1 cellular context compared by ENCODE assay signal in the genomic region with DNA sequence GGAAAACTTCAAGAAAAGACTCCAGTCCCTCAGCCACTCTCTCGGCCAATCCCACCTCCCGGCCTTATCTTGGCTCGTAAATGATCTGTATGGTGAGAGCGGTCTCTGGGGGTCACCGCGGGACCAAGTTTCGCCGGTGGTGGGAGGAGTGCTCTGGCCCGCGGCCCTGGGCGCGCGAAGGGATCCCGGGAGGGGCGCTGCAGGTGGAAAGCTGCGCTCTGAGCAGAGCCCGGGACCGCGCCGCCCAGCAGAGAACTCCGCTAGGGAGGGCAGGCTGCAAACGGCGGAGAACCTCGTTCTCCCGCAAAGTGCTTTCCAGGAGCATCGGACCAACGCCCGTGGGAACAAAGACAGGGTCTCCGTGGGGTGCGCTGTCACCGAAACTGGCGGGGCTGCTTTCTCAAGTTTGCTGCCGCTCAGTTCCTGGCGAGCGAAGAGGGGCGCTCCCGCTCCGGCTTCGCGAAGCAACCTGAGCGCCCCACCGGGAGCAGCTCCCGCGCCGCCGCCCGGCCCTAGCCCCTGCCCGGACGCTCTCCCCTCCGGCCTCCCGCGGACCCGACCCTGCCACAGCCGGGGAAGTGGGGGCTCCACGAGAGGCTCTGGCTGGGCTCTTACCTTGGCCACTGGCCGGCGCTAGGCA.
TF ChIP-seq lines count a peak whose summit lies in the region.

No MANE protein-coding gene starts in this region.

TF ChIP-seq in HepG2, 621 proteins besides CTCF, POLR2A, EP300 and RAD21 (continued from another document and continues in another):
- TF ChIP-seq ATF6 (CRISPR knock-in tag; conservative IDR thresholded peaks at IDR 0.05) (no peak), AKAP8 (CRISPR knock-in tag; IDR thresholded peaks at IDR 0.05) (no peak), ZNF468 (CRISPR knock-in tag; IDR thresholded peaks at IDR 0.05) (no peak), SMAD3 (CRISPR knock-in tag; IDR thresholded peaks at IDR 0.05) (no peak), DNMT1 (CRISPR knock-in tag; IDR thresholded peaks at IDR 0.05) (peak; percentile 37; the same call in 1 of the 2 replicates), MIER2 (CRISPR knock-in tag; IDR thresholded peaks at IDR 0.05) (no peak), KLF6 (CRISPR knock-in tag; IDR thresholded peaks at IDR 0.05) (0 out of 2 replicates have a peak, but pooled peaks have one; percentile 21), PAX8 (CRISPR knock-in tag; IDR thresholded peaks at IDR 0.05; ENCODE audit: borderline replicate concordance) (no peak), NONO (IDR thresholded peaks at IDR 0.05) (no peak), NONO (CRISPR knock-in tag; conservative IDR thresholded peaks at IDR 0.05) (peak; percentile 55; the same call in 1 of the 2 replicates), AGO2 (optimal IDR thresholded peaks at IDR 0.05; ENCODE audit: low read depth, low read length) (no peak), GRHL1 (CRISPR knock-in tag; conservative IDR thresholded peaks at IDR 0.05) (no peak), WIZ (CRISPR knock-in tag; IDR thresholded peaks at IDR 0.05) (no peak), NFE2L1 (CRISPR knock-in tag; IDR thresholded peaks at IDR 0.05; ENCODE audit: borderline replicate concordance) (no peak), MYNN (CRISPR knock-in tag; IDR thresholded peaks at IDR 0.05; ENCODE audit: low read depth) (no peak), EHMT2 (IDR thresholded peaks at IDR 0.05; ENCODE audit: borderline replicate concordance, low read depth, low read length) (no peak), ZNF749 (CRISPR knock-in tag; IDR thresholded peaks at IDR 0.05; ENCODE audit: borderline replicate concordance) (no peak), TGIF2 (CRISPR knock-in tag; IDR thresholded peaks at IDR 0.05) (no peak), RFX1 (IDR thresholded peaks at IDR 0.05) (no peak), JUNB (CRISPR knock-in tag; IDR thresholded peaks at IDR 0.05; ENCODE audit: borderline replicate concordance) (no peak), GMEB2 (CRISPR knock-in tag; IDR thresholded peaks at IDR 0.05; ENCODE audit: low read depth) (no peak), ARNT2 (CRISPR knock-in tag; IDR thresholded peaks at IDR 0.05; ENCODE audit: low read depth) (no peak), SSRP1 (CRISPR knock-in tag; IDR thresholded peaks at IDR 0.05) (no peak), ZNF230 (CRISPR knock-in tag; IDR thresholded peaks at IDR 0.05) (no peak), KAT7 (CRISPR knock-in tag; IDR thresholded peaks at IDR 0.05; ENCODE audit: borderline replicate concordance) (0 out of 2 replicates have a peak, but pooled peaks have one; percentile 21), STAG1 (CRISPR knock-in tag; IDR thresholded peaks at IDR 0.05) (no peak), DR1 (CRISPR knock-in tag; IDR thresholded peaks at IDR 0.05) (peak; percentile 41; the same call in 1 of the 2 replicates), NFIB (CRISPR knock-in tag; IDR thresholded peaks at IDR 0.05; ENCODE audit: borderline replicate concordance) (no peak), ISL2 (CRISPR knock-in tag; IDR thresholded peaks at IDR 0.05) (peak; percentile 43; the same call in 1 of the 2 replicates), ZBTB21 (CRISPR knock-in tag; IDR thresholded peaks at IDR 0.05) (no peak), KDM5A (IDR thresholded peaks at IDR 0.05; ENCODE audit: borderline replicate concordance, low read length) (no peak), TARDBP (CRISPR knock-in tag; IDR thresholded peaks at IDR 0.05) (no peak), ZNF547 (CRISPR knock-in tag; IDR thresholded peaks at IDR 0.05) (peak; percentile 77; the same call in 1 of the 2 replicates), PRPF4 (IDR thresholded peaks at IDR 0.05; ENCODE audit: low read depth, low read length, poor library complexity, severe bottlenecking) (no peak), KDM5B (CRISPR knock-in tag; IDR thresholded peaks at IDR 0.05; ENCODE audit: borderline replicate concordance) (peak; percentile 30; the same call in 1 of the 2 replicates), SMAD9 (CRISPR knock-in tag; IDR thresholded peaks at IDR 0.05) (0 out of 2 replicates have a peak, but pooled peaks have one; percentile 49), KLF16 (CRISPR knock-in tag; IDR thresholded peaks at IDR 0.05) (no peak), ZNF317 (CRISPR knock-in tag; IDR thresholded peaks at IDR 0.05) (no peak), NFKB2 (CRISPR knock-in tag; IDR thresholded peaks at IDR 0.05; ENCODE audit: borderline replicate concordance) (no peak)
- TF ChIP-seq, protein P1, sequence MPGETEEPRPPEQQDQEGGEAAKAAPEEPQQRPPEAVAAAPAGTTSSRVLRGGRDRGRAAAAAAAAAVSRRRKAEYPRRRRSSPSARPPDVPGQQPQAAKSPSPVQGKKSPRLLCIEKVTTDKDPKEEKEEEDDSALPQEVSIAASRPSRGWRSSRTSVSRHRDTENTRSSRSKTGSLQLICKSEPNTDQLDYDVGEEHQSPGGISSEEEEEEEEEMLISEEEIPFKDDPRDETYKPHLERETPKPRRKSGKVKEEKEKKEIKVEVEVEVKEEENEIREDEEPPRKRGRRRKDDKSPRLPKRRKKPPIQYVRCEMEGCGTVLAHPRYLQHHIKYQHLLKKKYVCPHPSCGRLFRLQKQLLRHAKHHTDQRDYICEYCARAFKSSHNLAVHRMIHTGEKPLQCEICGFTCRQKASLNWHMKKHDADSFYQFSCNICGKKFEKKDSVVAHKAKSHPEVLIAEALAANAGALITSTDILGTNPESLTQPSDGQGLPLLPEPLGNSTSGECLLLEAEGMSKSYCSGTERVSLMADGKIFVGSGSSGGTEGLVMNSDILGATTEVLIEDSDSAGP (CRISPR knock-in tag; IDR thresholded peaks at IDR 0.05; ENCODE audit: borderline replicate concordance), result peak; percentile 56; the same call in 1 of the 2 replicates
- TF ChIP-seq, protein P2, sequence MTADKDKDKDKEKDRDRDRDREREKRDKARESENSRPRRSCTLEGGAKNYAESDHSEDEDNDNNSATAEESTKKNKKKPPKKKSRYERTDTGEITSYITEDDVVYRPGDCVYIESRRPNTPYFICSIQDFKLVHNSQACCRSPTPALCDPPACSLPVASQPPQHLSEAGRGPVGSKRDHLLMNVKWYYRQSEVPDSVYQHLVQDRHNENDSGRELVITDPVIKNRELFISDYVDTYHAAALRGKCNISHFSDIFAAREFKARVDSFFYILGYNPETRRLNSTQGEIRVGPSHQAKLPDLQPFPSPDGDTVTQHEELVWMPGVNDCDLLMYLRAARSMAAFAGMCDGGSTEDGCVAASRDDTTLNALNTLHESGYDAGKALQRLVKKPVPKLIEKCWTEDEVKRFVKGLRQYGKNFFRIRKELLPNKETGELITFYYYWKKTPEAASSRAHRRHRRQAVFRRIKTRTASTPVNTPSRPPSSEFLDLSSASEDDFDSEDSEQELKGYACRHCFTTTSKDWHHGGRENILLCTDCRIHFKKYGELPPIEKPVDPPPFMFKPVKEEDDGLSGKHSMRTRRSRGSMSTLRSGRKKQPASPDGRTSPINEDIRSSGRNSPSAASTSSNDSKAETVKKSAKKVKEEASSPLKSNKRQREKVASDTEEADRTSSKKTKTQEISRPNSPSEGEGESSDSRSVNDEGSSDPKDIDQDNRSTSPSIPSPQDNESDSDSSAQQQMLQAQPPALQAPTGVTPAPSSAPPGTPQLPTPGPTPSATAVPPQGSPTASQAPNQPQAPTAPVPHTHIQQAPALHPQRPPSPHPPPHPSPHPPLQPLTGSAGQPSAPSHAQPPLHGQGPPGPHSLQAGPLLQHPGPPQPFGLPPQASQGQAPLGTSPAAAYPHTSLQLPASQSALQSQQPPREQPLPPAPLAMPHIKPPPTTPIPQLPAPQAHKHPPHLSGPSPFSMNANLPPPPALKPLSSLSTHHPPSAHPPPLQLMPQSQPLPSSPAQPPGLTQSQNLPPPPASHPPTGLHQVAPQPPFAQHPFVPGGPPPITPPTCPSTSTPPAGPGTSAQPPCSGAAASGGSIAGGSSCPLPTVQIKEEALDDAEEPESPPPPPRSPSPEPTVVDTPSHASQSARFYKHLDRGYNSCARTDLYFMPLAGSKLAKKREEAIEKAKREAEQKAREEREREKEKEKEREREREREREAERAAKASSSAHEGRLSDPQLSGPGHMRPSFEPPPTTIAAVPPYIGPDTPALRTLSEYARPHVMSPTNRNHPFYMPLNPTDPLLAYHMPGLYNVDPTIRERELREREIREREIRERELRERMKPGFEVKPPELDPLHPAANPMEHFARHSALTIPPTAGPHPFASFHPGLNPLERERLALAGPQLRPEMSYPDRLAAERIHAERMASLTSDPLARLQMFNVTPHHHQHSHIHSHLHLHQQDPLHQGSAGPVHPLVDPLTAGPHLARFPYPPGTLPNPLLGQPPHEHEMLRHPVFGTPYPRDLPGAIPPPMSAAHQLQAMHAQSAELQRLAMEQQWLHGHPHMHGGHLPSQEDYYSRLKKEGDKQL (CRISPR knock-in tag; IDR thresholded peaks at IDR 0.05; ENCODE audit: low read depth), result no peak
- TF ChIP-seq, protein P3, sequence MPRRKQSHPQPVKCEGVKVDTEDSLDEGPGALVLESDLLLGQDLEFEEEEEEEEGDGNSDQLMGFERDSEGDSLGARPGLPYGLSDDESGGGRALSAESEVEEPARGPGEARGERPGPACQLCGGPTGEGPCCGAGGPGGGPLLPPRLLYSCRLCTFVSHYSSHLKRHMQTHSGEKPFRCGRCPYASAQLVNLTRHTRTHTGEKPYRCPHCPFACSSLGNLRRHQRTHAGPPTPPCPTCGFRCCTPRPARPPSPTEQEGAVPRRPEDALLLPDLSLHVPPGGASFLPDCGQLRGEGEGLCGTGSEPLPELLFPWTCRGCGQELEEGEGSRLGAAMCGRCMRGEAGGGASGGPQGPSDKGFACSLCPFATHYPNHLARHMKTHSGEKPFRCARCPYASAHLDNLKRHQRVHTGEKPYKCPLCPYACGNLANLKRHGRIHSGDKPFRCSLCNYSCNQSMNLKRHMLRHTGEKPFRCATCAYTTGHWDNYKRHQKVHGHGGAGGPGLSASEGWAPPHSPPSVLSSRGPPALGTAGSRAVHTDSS (CRISPR knock-in tag; conservative IDR thresholded peaks at IDR 0.05), result no peak
- TF ChIP-seq, protein P4, sequence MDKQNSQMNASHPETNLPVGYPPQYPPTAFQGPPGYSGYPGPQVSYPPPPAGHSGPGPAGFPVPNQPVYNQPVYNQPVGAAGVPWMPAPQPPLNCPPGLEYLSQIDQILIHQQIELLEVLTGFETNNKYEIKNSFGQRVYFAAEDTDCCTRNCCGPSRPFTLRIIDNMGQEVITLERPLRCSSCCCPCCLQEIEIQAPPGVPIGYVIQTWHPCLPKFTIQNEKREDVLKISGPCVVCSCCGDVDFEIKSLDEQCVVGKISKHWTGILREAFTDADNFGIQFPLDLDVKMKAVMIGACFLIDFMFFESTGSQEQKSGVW (CRISPR knock-in tag; IDR thresholded peaks at IDR 0.05; ENCODE audit: borderline replicate concordance), result no peak
- TF ChIP-seq, protein P5, sequence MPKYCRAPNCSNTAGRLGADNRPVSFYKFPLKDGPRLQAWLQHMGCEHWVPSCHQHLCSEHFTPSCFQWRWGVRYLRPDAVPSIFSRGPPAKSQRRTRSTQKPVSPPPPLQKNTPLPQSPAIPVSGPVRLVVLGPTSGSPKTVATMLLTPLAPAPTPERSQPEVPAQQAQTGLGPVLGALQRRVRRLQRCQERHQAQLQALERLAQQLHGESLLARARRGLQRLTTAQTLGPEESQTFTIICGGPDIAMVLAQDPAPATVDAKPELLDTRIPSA (CRISPR knock-in tag; IDR thresholded peaks at IDR 0.05; ENCODE audit: borderline replicate concordance), result no peak
- TF ChIP-seq, protein P6, sequence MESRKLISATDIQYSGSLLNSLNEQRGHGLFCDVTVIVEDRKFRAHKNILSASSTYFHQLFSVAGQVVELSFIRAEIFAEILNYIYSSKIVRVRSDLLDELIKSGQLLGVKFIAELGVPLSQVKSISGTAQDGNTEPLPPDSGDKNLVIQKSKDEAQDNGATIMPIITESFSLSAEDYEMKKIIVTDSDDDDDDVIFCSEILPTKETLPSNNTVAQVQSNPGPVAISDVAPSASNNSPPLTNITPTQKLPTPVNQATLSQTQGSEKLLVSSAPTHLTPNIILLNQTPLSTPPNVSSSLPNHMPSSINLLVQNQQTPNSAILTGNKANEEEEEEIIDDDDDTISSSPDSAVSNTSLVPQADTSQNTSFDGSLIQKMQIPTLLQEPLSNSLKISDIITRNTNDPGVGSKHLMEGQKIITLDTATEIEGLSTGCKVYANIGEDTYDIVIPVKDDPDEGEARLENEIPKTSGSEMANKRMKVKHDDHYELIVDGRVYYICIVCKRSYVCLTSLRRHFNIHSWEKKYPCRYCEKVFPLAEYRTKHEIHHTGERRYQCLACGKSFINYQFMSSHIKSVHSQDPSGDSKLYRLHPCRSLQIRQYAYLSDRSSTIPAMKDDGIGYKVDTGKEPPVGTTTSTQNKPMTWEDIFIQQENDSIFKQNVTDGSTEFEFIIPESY (CRISPR knock-in tag; IDR thresholded peaks at IDR 0.05), result no peak
